In the genomic region with DNA sequence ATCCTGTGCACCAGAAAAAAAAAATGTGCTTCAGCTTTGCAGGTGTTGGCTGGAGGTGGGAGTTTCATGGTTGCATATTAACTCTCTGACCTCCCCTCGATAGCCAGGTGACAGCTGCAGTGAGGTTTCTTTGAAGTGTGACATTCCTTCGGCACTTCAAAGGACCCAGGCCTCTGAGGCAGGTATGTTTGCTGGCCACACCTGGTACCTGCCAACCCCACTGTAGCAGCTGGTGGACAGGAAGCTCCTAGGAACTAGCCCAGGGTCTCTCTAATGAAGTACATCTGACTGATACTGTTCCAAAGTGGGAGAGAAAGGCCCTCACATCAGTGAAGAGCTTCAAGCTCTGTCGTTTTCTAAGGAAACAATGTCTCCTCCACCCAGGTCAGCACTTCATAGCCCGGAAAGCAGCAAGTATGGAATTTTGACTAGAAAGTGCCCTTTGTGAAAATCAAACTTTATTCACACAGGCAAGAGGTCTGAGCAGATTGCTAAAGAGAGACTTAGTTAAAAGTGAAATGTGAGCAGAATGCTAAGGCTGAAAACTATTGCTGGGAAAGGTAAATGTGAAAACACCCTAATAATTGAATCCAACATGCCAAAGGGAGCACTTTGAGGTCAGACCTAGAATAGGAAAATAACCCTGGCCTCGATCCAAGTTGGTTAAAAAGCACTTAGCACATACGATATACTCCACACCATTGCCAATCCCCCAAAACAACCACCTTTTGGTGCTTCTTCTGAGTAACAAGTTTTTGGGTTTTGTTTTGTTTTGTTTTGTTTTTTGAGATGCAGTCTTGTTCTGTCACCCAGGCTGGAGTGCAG, we compare ENCODE assay signal across 11 cellular contexts.
DNase-seq lines count a peak whose midpoint lies in the region; ATAC-seq and TF ChIP-seq lines count a peak whose summit lies in the region.
"Had no signal": no experiment of that assay in that cellular context is flagged by ENCODE, and none has a peak within 500 bp of the region (broad histone marks: within the 10 kb centered on the region; RNA-seq: fewer than 3 reads in every experiment).

No MANE protein-coding gene starts in this region.

- no peak overlapping the region for H3K4me3 Mint-ChIP-seq in nephron
- H3K4me3 Mint-ChIP-seq: activated naive CD8-positive, alpha-beta T cell treated with anti-CD3 and anti-CD28 coated beads, Interleukin-2, amount 50 U/mL, for 24 hours had no signal

- no peaks in the 10 kb centered on the region for H3K36me3 ChIP-seq in SK-N-SH (replicated peaks in 1 of 2; ENCODE audit: control insufficient read depth in 1 of 2, insufficient read depth in 2 of 2, low read length in 1 of 2)
- no peaks in the 10 kb centered on the region for H3K36me3 ChIP-seq in tibial nerve

- peaks cover 7% of the 10 kb centered on the region in 2 experiments; a peak in 2 of 4 replicates for H3K4me1 ChIP-seq in SK-N-SH (ENCODE audit: control insufficient read depth in 1 of 2, insufficient read depth in 2 of 2, low read depth in 1 of 2, low read length in 1 of 2)
- no peaks in the 10 kb centered on the region for H3K4me1 ChIP-seq in tibial nerve

- H3K9me3 Mint-ChIP-seq in nephron, result no peaks in the 10 kb centered on the region
- H3K9me3 Mint-ChIP-seq: activated naive CD8-positive, alpha-beta T cell treated with anti-CD3 and anti-CD28 coated beads, Interleukin-2, amount 50 U/mL, for 24 hours had no signal

- TF ChIP-seq EP300 in SK-N-SH (IDR thresholded peaks at IDR 0.05; ENCODE audit: borderline replicate concordance in 1 of 2, low read depth in 1 of 2, low read length in 1 of 2) (no peak), tibial nerve (IDR thresholded peaks at IDR 0.05) (no peak)

- peak overlapping the region; percentile 54 to 81 (median 75) for H3K27ac Mint-ChIP-seq in nephron
- H3K27ac Mint-ChIP-seq: activated naive CD8-positive, alpha-beta T cell treated with anti-CD3 and anti-CD28 coated beads, Interleukin-2, amount 50 U/mL, for 24 hours had no signal

- H3K9ac ChIP-seq in SK-N-SH, result no peak overlapping the region

- no peaks in the 10 kb centered on the region for H3K9me2 ChIP-seq in SK-N-SH

- no peak overlapping the region for H3K4me2 ChIP-seq in SK-N-SH

- no peaks in the 10 kb centered on the region for H3K36me3 Mint-ChIP-seq in nephron (ENCODE audit: low read depth)

- POLR2A ChIA-PET in SK-N-SH (lab: Yijun Ruan, JAX), result no interaction called here

- peaks cover 27% of the 10 kb centered on the region for H3K4me1 Mint-ChIP-seq in nephron

- peaks cover 16% of the 10 kb centered on the region for H3K27me3 Mint-ChIP-seq in nephron (ENCODE audit: low read depth)
- H3K27me3 Mint-ChIP-seq: activated naive CD8-positive, alpha-beta T cell treated with anti-CD3 and anti-CD28 coated beads, Interleukin-2, amount 50 U/mL, for 24 hours; naive thymus-derived CD4-positive, alpha-beta T cell had no signal

- TF ChIP-seq CTCF in SK-N-SH (IDR thresholded peaks at IDR 0.05), result no peak
- no peak for TF ChIP-seq CTCF in nephron (IDR thresholded peaks at IDR 0.05; ENCODE audit: unreplicated experiment in 3 of 3)
- TF ChIP-seq CTCF in tibial nerve (IDR thresholded peaks at IDR 0.05), result no peak

- TF ChIP-seq POLR2A in tibial nerve (IDR thresholded peaks at IDR 0.05), result no peak

- peak; percentile 34 for ATAC-seq in GM18870 (IDR thresholded peaks at IDR 0.05; ENCODE audit: unreplicated experiment)
- ATAC-seq in HG03342 (IDR thresholded peaks at IDR 0.05; ENCODE audit: unreplicated experiment), result peak; percentile 43
- ATAC-seq: activated naive CD8-positive, alpha-beta T cell treated with anti-CD3 and anti-CD28 coated beads, Interleukin-2, amount 50 U/mL, for 24 hours; naive thymus-derived CD4-positive, alpha-beta T cell had no signal

- no peaks in the 10 kb centered on the region for H3F3A ChIP-seq in SK-N-SH (replicated peaks; ENCODE audit: insufficient read depth)

- no peak overlapping the region for H3K27ac ChIP-seq in SK-N-SH (ENCODE audit: low read depth in 2 of 2, low read length in 1 of 2)
- no peak overlapping the region for H3K27ac ChIP-seq in tibial nerve

- no peak overlapping the region for H2AFZ ChIP-seq in SK-N-SH (ENCODE audit: low read depth)

- no peak for TF ChIP-seq RAD21 in SK-N-SH (IDR thresholded peaks at IDR 0.05; ENCODE audit: low read length)

- H3K27me3 ChIP-seq in SK-N-SH (ENCODE audit: insufficient read depth), result no peaks in the 10 kb centered on the region
- H3K27me3 ChIP-seq in tibial nerve, result no peaks in the 10 kb centered on the region

- no peak overlapping the region for H3K4me3 ChIP-seq in SK-N-SH (ENCODE audit: low read depth in 2 of 2, low read length in 1 of 2)
- H3K4me3 ChIP-seq in tibial nerve, result no peak overlapping the region

- no peak for DNase-seq in SK-N-SH
- DNase-seq in posterior cingulate gyrus, result no peak
- no peak for DNase-seq in stimulated activated CD4-positive, alpha-beta T cell treated with anti-CD3 and anti-CD28 coated beads, Interleukin-4, amount 100 ng/mL, for 4 hours
- DNase-seq in NCI-H2081 treated with DMSO at 0.1 percent for 48 hours (lab: John Stamatoyannopoulos, UW), result no peak
- DNase-seq in tibial nerve (ENCODE audit: low spot score in 2 of 2), result no peak
- DNase-seq: activated naive CD8-positive, alpha-beta T cell treated with anti-CD3 and anti-CD28 coated beads, Interleukin-2, amount 50 U/mL, for 24 hours; naive thymus-derived CD4-positive, alpha-beta T cell; NCI-H187 treated with DMSO at 0.1 percent for 48 hours had no signal

- no peaks in the 10 kb centered on the region for H4K20me1 ChIP-seq in SK-N-SH (ENCODE audit: insufficient read depth)

- intact Hi-C loops in posterior cingulate gyrus (cut with DNase I), result no loop called here

- no peaks in the 10 kb centered on the region for H3K79me2 ChIP-seq in SK-N-SH (ENCODE audit: insufficient read depth)

- CTCF ChIA-PET in SK-N-SH (lab: Yijun Ruan, JAX), result interaction anchor here (1.0 to 1.7 kb wide), 2 partner anchors 9 to 13 kb away, joined by 3 read pairs; no protein-coding TSS in a partner anchor

- H3K9me3 ChIP-seq in SK-N-SH, result no peaks in the 10 kb centered on the region
- no peaks in the 10 kb centered on the region for H3K9me3 ChIP-seq in tibial nerve

- WGBS in SK-N-SH (ENCODE audit: low lambda C conversion rate), result 69% methylated on average over 6 of the region's 6 CpGs
- 44 to 46% methylated on average over 6 of the region's 6 CpGs for WGBS in tibial nerve, 2 donors

TF ChIP-seq in SK-N-SH, 30 proteins besides CTCF, POLR2A, EP300 and RAD21:
- TF ChIP-seq, protein P1, sequence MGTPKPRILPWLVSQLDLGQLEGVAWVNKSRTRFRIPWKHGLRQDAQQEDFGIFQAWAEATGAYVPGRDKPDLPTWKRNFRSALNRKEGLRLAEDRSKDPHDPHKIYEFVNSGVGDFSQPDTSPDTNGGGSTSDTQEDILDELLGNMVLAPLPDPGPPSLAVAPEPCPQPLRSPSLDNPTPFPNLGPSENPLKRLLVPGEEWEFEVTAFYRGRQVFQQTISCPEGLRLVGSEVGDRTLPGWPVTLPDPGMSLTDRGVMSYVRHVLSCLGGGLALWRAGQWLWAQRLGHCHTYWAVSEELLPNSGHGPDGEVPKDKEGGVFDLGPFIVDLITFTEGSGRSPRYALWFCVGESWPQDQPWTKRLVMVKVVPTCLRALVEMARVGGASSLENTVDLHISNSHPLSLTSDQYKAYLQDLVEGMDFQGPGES (IDR thresholded peaks at IDR 0.05; ENCODE audit: low read depth, low read length), result no peak
- peak; percentile 85 for TF ChIP-seq REST (IDR thresholded peaks at IDR 0.05; ENCODE audit: low read depth, low read length)
